ENCODE assay signal across 19 cellular contexts in genomic region chr7:95397381-95397780, GRCh38. TPM values are rescaled to one million over a fixed set of nuclear protein-coding genes. Genes with fewer than 3 reads are reported as not detected.
DNase-seq lines count a peak whose midpoint lies in the region; ATAC-seq and TF ChIP-seq lines count a peak whose summit lies in the region.
"Had no signal": no experiment of that assay in that cellular context is flagged by ENCODE, and none has a peak within 500 bp of the region (broad histone marks: within the 10 kb centered on the region; RNA-seq: fewer than 3 reads in every experiment).

No MANE protein-coding gene starts in this region.

- ATAC-seq in GM23338 (no peak), left lung (peak; percentile 18)
- ATAC-seq: PC-3 had no signal

- H3K27ac ChIP-seq in GM23338 (ENCODE audit: low read depth) = no peak overlapping the region
- H3K27ac ChIP-seq in left lung = peak overlapping the region in 1 of 2 donors; percentile 73
- no peak overlapping the region for H3K27ac ChIP-seq in rectal smooth muscle tissue (ENCODE audit: low read depth, low read length)
- H3K27ac ChIP-seq: psoas muscle had no signal

- DNase-seq in DMS53 (lab: John Stamatoyannopoulos, UW) (peak; percentile 31), DMS53 treated with DMSO at 0.1 percent for 48 hours (lab: John Stamatoyannopoulos, UW; ENCODE audit: unreplicated experiment) (no peak), GM23338 (ENCODE audit: low spot score) (no peak), left lung (no peak), HuH-7.5 (ENCODE audit: low spot score) (no peak), middle frontal gyrus (ENCODE audit: extremely low spot score, low spot score) (no peak)
- DNase-seq in activated CD4-positive, CD25-positive, alpha-beta regulatory T cell treated with anti-CD3 and anti-CD28 coated beads, Interleukin-2, amount 50 U/mL, for 72 hours = no peak
- DNase-seq: 8988T; activated CD4-positive, alpha-beta T cell treated with anti-CD3 and anti-CD28 coated beads, Interleukin-2, amount 10 ng/mL, durations not matched to agents 24 days and 14 days; activated effector memory CD4-positive, alpha-beta T cell treated with Interleukin-2 at 50 U/mL for 16 hours; COR-L47; mesendoderm; NCI-H1694 treated with DMSO at 0.1 percent for 48 hours; PC-3; psoas muscle; SIG-M5; stimulated activated naive CD4-positive, alpha-beta T cell had no signal

- H3K9me2 ChIP-seq in GM23338 (ENCODE audit: insufficient read depth) = no peaks in the 10 kb centered on the region

- H3F3A ChIP-seq in GM23338 (replicated peaks; ENCODE audit: low read depth) = no peaks in the 10 kb centered on the region

- H3K27me3 ChIP-seq in GM23338 (ENCODE audit: insufficient read depth) = peaks cover 15% of the 10 kb centered on the region; the same call in 1 of the 2 replicates
- peaks cover 0 to 29% of the 10 kb centered on the region in 2 donors for H3K27me3 ChIP-seq in left lung
- H3K27me3 ChIP-seq in rectal smooth muscle tissue (ENCODE audit: control insufficient read depth, insufficient read depth, low read length) = no peaks in the 10 kb centered on the region

- H3K36me3 ChIP-seq in GM23338 (ENCODE audit: insufficient read depth) (no peaks in the 10 kb centered on the region), left lung (no peaks in the 10 kb centered on the region), rectal smooth muscle tissue (ENCODE audit: control insufficient read depth, insufficient read depth, low read length) (no peaks in the 10 kb centered on the region)

- no peaks in the 10 kb centered on the region for H3K9me3 Mint-ChIP-seq in GM23338
- H3K9me3 Mint-ChIP-seq: activated CD4-positive, alpha-beta T cell treated with anti-CD3 and anti-CD28 coated beads, Interleukin-2, amount 10 ng/mL, durations not matched to agents 24 days and 14 days; nephron had no signal

- peak overlapping the region; percentile 71 for H3K4me3 Mint-ChIP-seq in GM23338
- H3K4me3 Mint-ChIP-seq: nephron had no signal

- no peaks in the 10 kb centered on the region for H3K36me3 Mint-ChIP-seq in GM23338 (ENCODE audit: low read depth)

- no peak overlapping the region for H2AFZ ChIP-seq in GM23338

- no peaks in the 10 kb centered on the region for H4K20me1 ChIP-seq in GM23338 (replicated peaks; ENCODE audit: insufficient read depth)

- no peak overlapping the region for H3K9ac ChIP-seq in rectal smooth muscle tissue (ENCODE audit: low read length)

- peaks cover 15% of the 10 kb centered on the region for H3K27me3 Mint-ChIP-seq in GM23338 (ENCODE audit: insufficient read depth, low read depth, poor library complexity)

- H3K4me1 Mint-ChIP-seq in GM23338 = peaks cover 9% of the 10 kb centered on the region

- H3K4me1 ChIP-seq in GM23338 (ENCODE audit: insufficient read depth) = peaks cover 3% of the 10 kb centered on the region; the same call in 1 of the 2 replicates
- H3K4me1 ChIP-seq in left lung = peaks cover 0 to 3% of the 10 kb centered on the region in 2 donors
- H3K4me1 ChIP-seq in rectal smooth muscle tissue (ENCODE audit: control insufficient read depth, insufficient read depth, low read length) = peaks cover 2% of the 10 kb centered on the region
- H3K4me1 ChIP-seq: psoas muscle had no signal

- H3K79me2 ChIP-seq in GM23338 (replicated peaks; ENCODE audit: insufficient read depth) = no peaks in the 10 kb centered on the region

- H3K9me3 ChIP-seq in left lung = no peaks in the 10 kb centered on the region
- H3K9me3 ChIP-seq: psoas muscle had no signal

- intact Hi-C loops in left lung (cut with DNase I) = no loop called here

- H3K4me3 ChIP-seq in GM23338 (peak overlapping the region; percentile 72; the same call in 1 of the 2 replicates), left lung (peak overlapping the region; percentile 40 to 44), rectal smooth muscle tissue (ENCODE audit: low read length) (peak overlapping the region; percentile 46)

- no peak overlapping the region for H3K27ac Mint-ChIP-seq in GM23338
- H3K27ac Mint-ChIP-seq: activated CD4-positive, alpha-beta T cell treated with anti-CD3 and anti-CD28 coated beads, Interleukin-2, amount 10 ng/mL, durations not matched to agents 24 days and 14 days had no signal

- H3K4me2 ChIP-seq in GM23338 = peak overlapping the region; percentile 90

- no peak for TF ChIP-seq CTCF in GM23338 (conservative IDR thresholded peaks at IDR 0.05; ENCODE audit: low read depth in 2 of 2)
- no peak for TF ChIP-seq CTCF in left lung (IDR thresholded peaks at IDR 0.05)

TF ChIP-seq in GM23338, 12 proteins besides CTCF, POLR2A, EP300 and RAD21 (continues in another document):
- TF ChIP-seq JUNB (IDR thresholded peaks at IDR 0.05; ENCODE audit: unreplicated experiment) (no peak), REST (IDR thresholded peaks at IDR 0.05; ENCODE audit: unreplicated experiment) (no peak), NANOG (IDR thresholded peaks at IDR 0.05; ENCODE audit: borderline replicate concordance) (no peak), CREB1 (CRISPR knock-in tag; IDR thresholded peaks at IDR 0.05; ENCODE audit: low read depth) (no peak), EZH2phosphoT487 (IDR thresholded peaks at IDR 0.05; ENCODE audit: unreplicated experiment) (no peak), ZNF331 (CRISPR knock-in tag; IDR thresholded peaks at IDR 0.05; ENCODE audit: low read depth) (no peak)
- TF ChIP-seq, protein P1, sequence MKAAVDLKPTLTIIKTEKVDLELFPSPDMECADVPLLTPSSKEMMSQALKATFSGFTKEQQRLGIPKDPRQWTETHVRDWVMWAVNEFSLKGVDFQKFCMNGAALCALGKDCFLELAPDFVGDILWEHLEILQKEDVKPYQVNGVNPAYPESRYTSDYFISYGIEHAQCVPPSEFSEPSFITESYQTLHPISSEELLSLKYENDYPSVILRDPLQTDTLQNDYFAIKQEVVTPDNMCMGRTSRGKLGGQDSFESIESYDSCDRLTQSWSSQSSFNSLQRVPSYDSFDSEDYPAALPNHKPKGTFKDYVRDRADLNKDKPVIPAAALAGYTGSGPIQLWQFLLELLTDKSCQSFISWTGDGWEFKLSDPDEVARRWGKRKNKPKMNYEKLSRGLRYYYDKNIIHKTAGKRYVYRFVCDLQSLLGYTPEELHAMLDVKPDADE (IDR thresholded peaks at IDR 0.05) = no peak

RNA-seq across cellular contexts. Expression of gene PON3, which starts 1.2 kb away (rescaled TPM):
- 1.6 and 2.5 TPM in 2 replicates for total RNA-seq in GM23338 (2014; rRNA removed; shearing (Covaris generic))
- 1.4 and 1.6 TPM in 2 replicates for polyA plus RNA-seq in GM23338 (2016; fragmentation: Nextera tagmentation; extraction: Ambion mirVana)
- 10 to 100 TPM; 19.7 to 49.3 TPM for total RNA-seq in left lung
- total RNA-seq: activated CD4-positive, alpha-beta T cell treated with anti-CD3 and anti-CD28 coated beads, Interleukin-2, amount 10 ng/mL, durations not matched to agents 24 days and 14 days; PC-3 had no signal

RNA-seq across cellular contexts. Expression of gene PON2, which starts 37.4 kb away (rescaled TPM):
- 30.8 and 39.4 TPM in 2 replicates for total RNA-seq in GM23338 (2014; rRNA removed; shearing (Covaris generic))
- polyA plus RNA-seq in GM23338 (2016; fragmentation: Nextera tagmentation; extraction: Ambion mirVana) = 29.3 and 42.4 TPM in 2 replicates
- total RNA-seq in left lung = 100 to 1,000 TPM; 192 to 277 TPM
